ENCODE assay signal across 11 cellular contexts in the genomic region with DNA sequence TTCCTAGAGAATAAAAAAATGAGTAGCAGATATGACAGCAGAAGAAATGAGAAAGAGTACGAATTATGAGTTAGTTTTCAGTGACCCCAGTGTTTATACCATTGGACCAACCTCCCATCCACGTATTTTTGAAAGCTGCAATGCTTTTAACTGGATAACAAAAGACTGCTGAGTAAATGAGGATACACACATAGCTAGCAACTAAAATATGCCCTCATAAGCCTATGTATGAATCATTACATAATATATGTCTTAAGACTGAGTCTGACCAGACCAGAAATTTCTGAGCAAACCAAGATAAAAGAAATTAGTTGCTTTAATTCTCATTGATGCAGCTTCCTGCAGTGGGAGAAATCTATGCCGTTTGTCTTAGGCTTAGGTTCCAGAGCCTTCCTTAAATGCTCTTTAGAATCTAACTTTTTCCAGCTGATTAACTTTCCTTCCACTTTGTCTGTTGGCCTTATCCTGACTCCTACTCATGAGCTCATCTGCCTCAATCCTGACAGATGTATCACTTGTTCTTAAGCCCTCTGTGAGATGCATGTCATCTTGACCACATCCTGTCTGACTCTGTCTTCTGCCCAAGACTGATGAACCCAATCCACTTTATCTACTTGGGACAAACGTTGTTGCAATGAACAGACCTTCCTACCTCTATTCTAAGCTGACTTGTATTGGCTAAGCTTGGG.
DNase-seq lines count a peak whose midpoint lies in the region; ATAC-seq and TF ChIP-seq lines count a peak whose summit lies in the region.
"Had no signal": no experiment of that assay in that cellular context is flagged by ENCODE, and none has a peak within 500 bp of the region (broad histone marks: within the 10 kb centered on the region; RNA-seq: fewer than 3 reads in every experiment).

No MANE protein-coding gene starts in this region.

- no peaks in the 10 kb centered on the region for H3K27me3 Mint-ChIP-seq in activated CD4-positive, alpha-beta memory T cell treated with anti-CD3 and anti-CD28 coated beads, Interleukin-2, amount 10 ng/mL, durations not matched to agents 7 days and 5 days
- no peaks in the 10 kb centered on the region for H3K27me3 Mint-ChIP-seq in osteocyte (ENCODE audit: unreplicated experiment)

- H3K4me3 Mint-ChIP-seq in activated CD4-positive, alpha-beta memory T cell treated with anti-CD3 and anti-CD28 coated beads, Interleukin-2, amount 10 ng/mL, durations not matched to agents 7 days and 5 days: no peak overlapping the region
- H3K4me3 Mint-ChIP-seq in osteocyte (ENCODE audit: unreplicated experiment): no peak overlapping the region
- H3K4me3 Mint-ChIP-seq: activated T-cell treated with anti-CD3 and anti-CD28 coated beads, Interleukin-2, amount 50 U/mL, for 72 hours had no signal

- POLR2A ChIA-PET in activated CD4-positive, alpha-beta memory T cell treated with anti-CD3 and anti-CD28 coated beads, Interleukin-2, amount 10 ng/mL, durations not matched to agents 7 days and 5 days (lab: Charles Lee): no interaction called here

- H3K9me3 Mint-ChIP-seq in activated CD4-positive, alpha-beta memory T cell treated with anti-CD3 and anti-CD28 coated beads, Interleukin-2, amount 10 ng/mL, durations not matched to agents 7 days and 5 days: no peaks in the 10 kb centered on the region
- H3K9me3 Mint-ChIP-seq in osteocyte (ENCODE audit: unreplicated experiment): no peaks in the 10 kb centered on the region

- no peaks in the 10 kb centered on the region for H3K4me1 Mint-ChIP-seq in activated CD4-positive, alpha-beta memory T cell treated with anti-CD3 and anti-CD28 coated beads, Interleukin-2, amount 10 ng/mL, durations not matched to agents 7 days and 5 days
- H3K4me1 Mint-ChIP-seq in osteocyte (ENCODE audit: unreplicated experiment): no peaks in the 10 kb centered on the region

- TF ChIP-seq CTCF in osteocyte (IDR thresholded peaks at IDR 0.05): no peak

- CTCF ChIA-PET in activated CD4-positive, alpha-beta memory T cell treated with anti-CD3 and anti-CD28 coated beads, Interleukin-2, amount 10 ng/mL, durations not matched to agents 7 days and 5 days (lab: Charles Lee): no interaction called here

- ATAC-seq in HG03103 (IDR thresholded peaks at IDR 0.05; ENCODE audit: low read depth, unreplicated experiment) (peak; percentile 67), HG03039 (IDR thresholded peaks at IDR 0.05; ENCODE audit: unreplicated experiment) (no peak), HG03159 (IDR thresholded peaks at IDR 0.05; ENCODE audit: unreplicated experiment) (no peak)
- ATAC-seq: activated T-cell treated with anti-CD3 and anti-CD28 coated beads, Interleukin-2, amount 50 U/mL, for 72 hours had no signal

- no peak overlapping the region for H3K27ac Mint-ChIP-seq in activated CD4-positive, alpha-beta memory T cell treated with anti-CD3 and anti-CD28 coated beads, Interleukin-2, amount 10 ng/mL, durations not matched to agents 7 days and 5 days
- H3K27ac Mint-ChIP-seq in osteocyte (ENCODE audit: unreplicated experiment): no peak overlapping the region
- H3K27ac Mint-ChIP-seq: activated T-cell treated with anti-CD3 and anti-CD28 coated beads, Interleukin-2, amount 50 U/mL, for 72 hours had no signal

- H3K36me3 Mint-ChIP-seq in activated CD4-positive, alpha-beta memory T cell treated with anti-CD3 and anti-CD28 coated beads, Interleukin-2, amount 10 ng/mL, durations not matched to agents 7 days and 5 days (ENCODE audit: low read depth): no peaks in the 10 kb centered on the region
- H3K36me3 Mint-ChIP-seq in osteocyte (ENCODE audit: unreplicated experiment): no peaks in the 10 kb centered on the region

- peak; percentile 12 for DNase-seq in COLO829 (ENCODE audit: low spot score)
- DNase-seq in SW 1271 (lab: John Stamatoyannopoulos, UW): peak; percentile 6 to 8
- peak; percentile 25 for DNase-seq in foreskin melanocyte
- DNase-seq in activated CD4-positive, alpha-beta memory T cell treated with anti-CD3 and anti-CD28 coated beads, Interleukin-2, amount 10 ng/mL, durations not matched to agents 7 days and 5 days: no peak
- DNase-seq in osteocyte (ENCODE audit: extremely low spot score, unreplicated experiment): no peak
- DNase-seq: activated T-cell treated with anti-CD3 and anti-CD28 coated beads, Interleukin-2, amount 50 U/mL, for 72 hours; NCI-H1105 treated with DMSO at 0.1 percent for 48 hours; stimulated activated CD4-positive, alpha-beta T cell treated with anti-CD3 and anti-CD28 coated beads, Interleukin-2, amount 100 ng/mL, for 24 hours had no signal

Comparison
In these comparisons a context has a peak if more than half of its experiments do, and no peak if none do; other contexts are left out.
1. DNase-seq: peak in COLO829 (single experiment), SW 1271 (2 of 2) and foreskin melanocyte (single experiment); none in activated CD4-positive, alpha-beta memory T cell treated with anti-CD3 and anti-CD28 coated beads, Interleukin-2, amount 10 ng/mL, durations not matched to agents 7 days and 5 days (single experiment) and osteocyte (single experiment).